ENCODE assay signal across 1 cellular context in the genomic region with DNA sequence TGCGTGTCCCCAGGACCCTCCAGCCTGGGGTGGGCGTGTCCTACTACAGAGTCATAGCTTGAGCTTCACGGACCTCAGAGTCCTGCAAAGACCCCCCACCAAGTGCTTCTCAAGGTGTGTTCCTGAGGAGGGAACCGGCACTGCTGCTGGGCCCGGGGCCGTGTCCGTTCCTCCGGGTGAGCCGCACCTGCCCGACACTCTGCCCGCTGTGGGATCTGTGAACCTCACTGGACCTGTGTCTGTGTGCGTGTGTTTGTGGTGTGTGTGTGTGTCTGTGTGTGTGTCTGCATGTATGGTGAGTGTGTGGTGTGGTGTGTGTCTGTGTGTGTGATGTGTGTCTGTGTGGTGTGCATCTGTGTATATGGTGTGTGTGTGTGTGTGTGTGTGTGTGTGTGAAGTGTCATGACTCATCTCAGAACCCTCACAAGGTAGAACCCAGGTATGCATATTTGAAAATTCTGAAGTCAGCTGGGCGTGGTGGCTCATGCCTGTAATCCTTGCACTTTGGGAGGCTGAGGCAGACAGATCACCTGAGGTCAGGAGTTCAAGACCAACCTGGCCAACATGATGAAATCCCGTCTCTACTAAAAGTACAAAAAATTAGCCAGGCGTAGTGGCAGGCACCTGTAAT.
TF ChIP-seq lines count a peak whose summit lies in the region.

No MANE protein-coding gene starts in this region.

TF ChIP-seq in H1, 55 proteins besides CTCF, POLR2A, EP300 and RAD21:
- no peak for TF ChIP-seq JUND (IDR thresholded peaks at IDR 0.05; ENCODE audit: low read length)
TF ChIP-seq in H1: peak in this region for 0.
